ENCODE assay signal across 11 cellular contexts in the genomic region with DNA sequence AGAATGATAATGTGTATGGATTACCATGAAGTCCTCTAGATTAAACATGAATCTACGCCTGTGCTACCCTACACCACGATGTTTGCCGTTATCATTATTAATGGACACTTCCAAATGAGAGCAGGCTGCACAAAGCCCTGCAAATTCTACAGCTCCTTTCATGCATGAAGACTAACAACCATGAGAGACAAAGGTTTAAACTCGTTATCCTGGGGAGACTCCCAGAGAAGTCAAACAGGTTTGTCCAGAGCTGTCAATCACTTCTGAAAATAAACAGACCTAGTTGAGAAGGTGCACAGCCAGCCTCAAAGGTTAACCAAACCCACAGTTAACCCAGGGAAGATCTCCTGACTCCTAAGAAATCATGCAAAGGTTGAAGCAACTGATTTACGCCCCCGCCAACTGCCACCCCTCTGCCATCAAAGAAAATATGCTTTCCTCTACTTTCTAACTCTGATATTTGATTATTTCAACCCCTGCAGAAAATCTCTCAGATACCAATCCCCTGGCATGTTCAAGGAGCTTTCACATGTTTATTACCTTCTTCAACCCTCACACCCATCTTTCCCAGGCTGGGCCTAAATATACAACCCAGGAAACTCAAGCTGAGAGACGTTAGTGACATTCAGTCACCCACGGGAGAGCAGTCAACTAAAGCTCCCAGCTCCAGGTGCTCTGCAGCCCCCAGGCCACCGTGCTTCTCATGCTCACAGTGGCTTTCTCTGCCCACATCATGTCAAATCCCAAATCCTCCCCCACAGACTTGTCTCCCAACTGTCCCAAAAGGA. TPM values are rescaled to one million over a fixed set of nuclear protein-coding genes. Genes with fewer than 3 reads are reported as not detected.
DNase-seq lines count a peak whose midpoint lies in the region; ATAC-seq and TF ChIP-seq lines count a peak whose summit lies in the region.
"Had no signal": no experiment of that assay in that cellular context is flagged by ENCODE, and none has a peak within 500 bp of the region (broad histone marks: within the 10 kb centered on the region; RNA-seq: fewer than 3 reads in every experiment).

No MANE protein-coding gene starts in this region.

- no peak overlapping the region for H3K4me3 ChIP-seq in epithelial cell of esophagus (ENCODE audit: low read length)
- H3K4me3 ChIP-seq in prostate gland: no peak overlapping the region
- H3K4me3 ChIP-seq in esophagus muscularis mucosa: no peak overlapping the region
- H3K4me3 ChIP-seq in GM23248: no peak overlapping the region

- no peak overlapping the region for H3K27ac ChIP-seq in prostate gland
- H3K27ac ChIP-seq in esophagus muscularis mucosa (replicated peaks in 1 of 4): no peak overlapping the region
- H3K27ac ChIP-seq in GM23248: no peak overlapping the region

- peak; percentile 86 for DNase-seq in HPDE6-E6E7 (ENCODE audit: extremely low spot score)
- peak; percentile 9 for DNase-seq in NCI-H2196 treated with DMSO at 0.1 percent for 48 hours (lab: John Stamatoyannopoulos, UW; ENCODE audit: unreplicated experiment)
- DNase-seq in epithelial cell of esophagus (ENCODE audit: low read depth): peak; percentile 90
- peak; percentile 73 for DNase-seq in prostate gland (ENCODE audit: low spot score)
- DNase-seq in esophagus muscularis mucosa (ENCODE audit: extremely low spot score): no peak
- DNase-seq in GM23248: no peak
- DNase-seq in RKO (ENCODE audit: low spot score): no peak
- DNase-seq: activated naive CD8-positive, alpha-beta T cell treated with anti-CD3 and anti-CD28 coated beads, Interleukin-2, amount 10 ng/mL, durations not matched to agents 7 days and 5 days; substantia nigra; T-helper 9 cell had no signal

- H3K4me2 ChIP-seq in GM23248 (ENCODE audit: unreplicated experiment): no peak overlapping the region

- H3K9me2 ChIP-seq in GM23248 (ENCODE audit: insufficient read depth): no peaks in the 10 kb centered on the region

- no peak for TF ChIP-seq EP300 in esophagus muscularis mucosa (IDR thresholded peaks at IDR 0.05)

- ATAC-seq in HG02938 (IDR thresholded peaks at IDR 0.05; ENCODE audit: unreplicated experiment): no peak

- intact Hi-C loops in prostate gland (cut with DNase I) (no loop called here), esophagus muscularis mucosa (cut with DNase I) (no loop called here)

- H3K36me3 ChIP-seq in prostate gland: no peaks in the 10 kb centered on the region
- no peaks in the 10 kb centered on the region for H3K36me3 ChIP-seq in esophagus muscularis mucosa
- no peaks in the 10 kb centered on the region for H3K36me3 ChIP-seq in GM23248 (ENCODE audit: low read depth)

- H3F3A ChIP-seq in GM23248 (ENCODE audit: insufficient read depth): no peaks in the 10 kb centered on the region

- TF ChIP-seq POLR2A in prostate gland (IDR thresholded peaks at IDR 0.05): no peak
- no peak for TF ChIP-seq POLR2A in esophagus muscularis mucosa (IDR thresholded peaks at IDR 0.05; ENCODE audit: low read depth)

- H3K4me1 ChIP-seq in prostate gland (replicated peaks) (no peaks in the 10 kb centered on the region), esophagus muscularis mucosa (no peaks in the 10 kb centered on the region), GM23248 (ENCODE audit: insufficient read depth) (no peaks in the 10 kb centered on the region)

- no peaks in the 10 kb centered on the region for H3K9me3 ChIP-seq in prostate gland
- no peaks in the 10 kb centered on the region for H3K9me3 ChIP-seq in esophagus muscularis mucosa
- no peaks in the 10 kb centered on the region for H3K9me3 ChIP-seq in GM23248 (ENCODE audit: low read depth)

- no peaks in the 10 kb centered on the region for H3K79me2 ChIP-seq in GM23248 (ENCODE audit: insufficient read depth)

- H4K20me1 ChIP-seq in GM23248 (ENCODE audit: insufficient read depth): no peaks in the 10 kb centered on the region

- TF ChIP-seq CTCF in epithelial cell of esophagus (IDR thresholded peaks at IDR 0.05; ENCODE audit: insufficient read depth, low read depth, low read length, missing control alignments) (no peak), prostate gland (IDR thresholded peaks at IDR 0.05) (no peak), esophagus muscularis mucosa (IDR thresholded peaks at IDR 0.05) (no peak)

- 48% methylated on average over 9 of the region's 9 CpGs for WGBS in prostate gland
- WGBS in esophagus muscularis mucosa: 71% methylated on average over 9 of the region's 9 CpGs
- 17 to 21% methylated on average over 9 of the region's 9 CpGs for WGBS in GM23248 (ENCODE audit: low coverage in 1 of 2, low lambda C conversion rate in 2 of 2, missing lambda C conversion rate in 2 of 2), 2 experiments

- H3K27me3 ChIP-seq in prostate gland (replicated peaks; ENCODE audit: insufficient read depth) (no peaks in the 10 kb centered on the region), esophagus muscularis mucosa (peaks cover 0 to 38% (median 0%) of the 10 kb centered on the region in 4 donors), GM23248 (replicated peaks; ENCODE audit: insufficient read depth) (no peaks in the 10 kb centered on the region; the same call in 1 of the 2 replicates)

- H3K9ac ChIP-seq in GM23248: no peak overlapping the region

- in situ Hi-C loops in GM23248 (cut with MboI): no loop called here

- no peak overlapping the region for H2AFZ ChIP-seq in GM23248

RNA-seq across cellular contexts. Expression of gene MYO5B, which starts 35.9 kb away (rescaled TPM):
- 10 to 100 TPM; 28.5 to 31.1 TPM for total RNA-seq in prostate gland
- total RNA-seq in esophagus muscularis mucosa: 10 to 100 TPM in 1 of 4 donors, 1 to 10 TPM in 3; 2.0 to 13.9 (median 5.3) TPM
- not detected in 2 replicates for total RNA-seq in GM23248 (2014; rRNA removed; shearing (Covaris generic))
- 0.03 and 0.05 TPM in 2 replicates for polyA plus RNA-seq in GM23248 (2016; fragmentation: Nextera tagmentation; extraction: Ambion mirVana)
- total RNA-seq: activated naive CD8-positive, alpha-beta T cell treated with anti-CD3 and anti-CD28 coated beads, Interleukin-2, amount 10 ng/mL, durations not matched to agents 7 days and 5 days had no signal

Comparison
In these comparisons a context has a peak if more than half of its experiments do, and no peak if none do; other contexts are left out.
1. DNase-seq: peak in HPDE6-E6E7 (single experiment), NCI-H2196 treated with DMSO at 0.1 percent for 48 hours (single experiment), epithelial cell of esophagus (single experiment) and prostate gland (single experiment); none in esophagus muscularis mucosa (single experiment), GM23248 (single experiment) and RKO (single experiment).